In the genomic region with DNA sequence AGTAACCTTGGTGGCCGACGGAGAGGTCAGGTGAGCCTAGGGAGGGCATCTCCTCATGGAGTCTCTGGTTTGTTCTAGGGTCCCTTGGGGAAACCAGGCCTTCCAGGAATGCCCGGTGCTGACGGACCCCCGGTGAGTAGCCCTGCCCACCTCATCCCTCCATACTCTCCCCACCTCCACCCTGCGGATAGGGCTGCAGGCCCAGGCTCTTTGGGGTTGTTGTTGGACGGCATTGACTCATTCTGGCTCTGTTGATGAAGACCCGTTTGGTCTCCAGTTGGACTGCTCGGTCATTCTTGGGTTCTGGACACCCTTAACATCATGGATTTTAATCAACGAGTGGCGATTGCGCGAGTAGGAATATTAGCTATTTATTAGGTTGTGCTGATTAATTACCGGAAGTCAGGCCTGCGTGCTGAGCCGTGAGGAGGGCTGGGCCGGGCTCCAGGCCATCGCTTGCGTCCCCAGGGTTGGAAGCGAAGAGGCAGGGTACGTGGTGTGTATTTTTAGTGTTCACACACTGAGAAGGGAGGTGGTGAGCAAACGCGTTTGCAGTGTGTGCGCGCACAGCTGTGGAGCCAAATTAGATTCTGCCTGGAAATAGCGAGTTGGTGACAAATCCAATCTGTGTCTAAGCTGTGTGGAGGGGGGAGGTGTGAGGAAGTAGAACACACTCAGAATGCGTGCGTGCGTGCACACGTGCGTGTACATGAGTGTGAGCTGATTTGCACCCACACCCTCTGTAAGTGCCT, we compare ENCODE assay signal across 17 cellular contexts.
DNase-seq lines count a peak whose midpoint lies in the region; ATAC-seq and TF ChIP-seq lines count a peak whose summit lies in the region.
"Had no signal": no experiment of that assay in that cellular context is flagged by ENCODE, and none has a peak within 500 bp of the region (broad histone marks: within the 10 kb centered on the region; RNA-seq: fewer than 3 reads in every experiment).

No MANE protein-coding gene starts in this region.

- H3K4me1 ChIP-seq in adipocyte (ENCODE audit: control insufficient read depth, insufficient read depth, low read length), result peaks cover 12% of the 10 kb centered on the region
- peaks cover 0 to 53% (median 8%) of the 10 kb centered on the region in 12 donors for H3K4me1 ChIP-seq in heart left ventricle
- H3K4me1 ChIP-seq: gastrocnemius medialis had no signal

- H3K27ac ChIP-seq in heart left ventricle, result peak overlapping the region in 6 of 12 donors; percentile 14 to 59 (median 20)

- TF ChIP-seq POLR2A in heart left ventricle (IDR thresholded peaks at IDR 0.05), result no peak

- H3K4me1 Mint-ChIP-seq in osteocyte (ENCODE audit: unreplicated experiment), result no peaks in the 10 kb centered on the region

- peaks cover 52% of the 10 kb centered on the region for H3K36me3 Mint-ChIP-seq in osteocyte (ENCODE audit: unreplicated experiment)
- H3K36me3 Mint-ChIP-seq: naive thymus-derived CD8-positive, alpha-beta T cell; T-cell had no signal

- H3K27me3 ChIP-seq in adipocyte (replicated peaks; ENCODE audit: control insufficient read depth, insufficient read depth, low read length) (no peaks in the 10 kb centered on the region), heart left ventricle (peaks cover 0 to 4% (median 0%) of the 10 kb centered on the region in 9 donors)

- H3K36me3 ChIP-seq in adipocyte (ENCODE audit: control insufficient read depth, insufficient read depth, low read length, severe bottlenecking) (peaks cover 93% of the 10 kb centered on the region), heart left ventricle (peaks cover 0 to 44% (median 4%) of the 10 kb centered on the region in 9 donors)
- H3K36me3 ChIP-seq: gastrocnemius medialis had no signal

- TF ChIP-seq CTCF in heart left ventricle (IDR thresholded peaks at IDR 0.05) (no peak), osteocyte (IDR thresholded peaks at IDR 0.05) (no peak)

- H3K27me3 Mint-ChIP-seq in osteocyte (ENCODE audit: unreplicated experiment), result no peaks in the 10 kb centered on the region

- H3K9me3 Mint-ChIP-seq in osteocyte (ENCODE audit: unreplicated experiment), result no peaks in the 10 kb centered on the region
- H3K9me3 Mint-ChIP-seq: naive thymus-derived CD8-positive, alpha-beta T cell; T-cell had no signal

- DNase-seq in AG20443 (ENCODE audit: low spot score), result peak; percentile 84
- DNase-seq in adipocyte (ENCODE audit: low read depth), result no peak
- peak in 3 of 5 donors; percentile 38 to 55 (median 43) for DNase-seq in heart left ventricle
- no peak for DNase-seq in osteocyte (ENCODE audit: extremely low spot score, unreplicated experiment)
- DNase-seq in iPS-NIHi11 (ENCODE audit: low spot score), result no peak
- no peak for DNase-seq in ureter (ENCODE audit: low spot score)
- no peak for DNase-seq in ecto neural progenitor cell (ENCODE audit: low spot score)
- DNase-seq: activated CD4-positive, alpha-beta T cell treated with anti-CD3 and anti-CD28 coated beads for 1 hour; activated T-cell treated with anti-CD3 and anti-CD28 coated beads for 4 hours; DMS153; naive thymus-derived CD8-positive, alpha-beta T cell; NCI-H1105 treated with DMSO at 0.1 percent for 48 hours; NCI-H345; small intestine; T-cell had no signal

- no peak overlapping the region for H3K4me3 Mint-ChIP-seq in osteocyte (ENCODE audit: unreplicated experiment)
- H3K4me3 Mint-ChIP-seq: naive thymus-derived CD8-positive, alpha-beta T cell; T-cell had no signal

- intact Hi-C loops in heart left ventricle (cut with DNase I), result no loop called here

- 77 to 88% (median 83%) methylated on average over 30 to 31 of the region's 31 CpGs for WGBS in heart left ventricle, 4 donors

- H3K4me3 ChIP-seq in adipocyte (ENCODE audit: low read length) (no peak overlapping the region), heart left ventricle (no peak overlapping the region)
- H3K4me3 ChIP-seq: gastrocnemius medialis had no signal

- ATAC-seq in heart left ventricle, result peak; percentile 27 to 65 (median 46)
- ATAC-seq in HG03520 (IDR thresholded peaks at IDR 0.05; ENCODE audit: unreplicated experiment), result no peak
- ATAC-seq: naive thymus-derived CD8-positive, alpha-beta T cell; T-cell had no signal

- peak overlapping the region; percentile 35 for H3K9ac ChIP-seq in adipocyte (ENCODE audit: low read length)

- H3K9me3 ChIP-seq in adipocyte (ENCODE audit: control insufficient read depth, low read length), result no peaks in the 10 kb centered on the region
- H3K9me3 ChIP-seq in heart left ventricle, result no peaks in the 10 kb centered on the region
- H3K9me3 ChIP-seq: gastrocnemius medialis had no signal

- peak overlapping the region; percentile 34 for H3K27ac Mint-ChIP-seq in osteocyte (ENCODE audit: unreplicated experiment)
- H3K27ac Mint-ChIP-seq: naive thymus-derived CD8-positive, alpha-beta T cell; T-cell had no signal

Comparison
In these comparisons a context has a peak if more than half of its experiments do, and no peak if none do; other contexts are left out.
1. DNase-seq: peak in AG20443 (single experiment) and heart left ventricle (3 of 5); none in adipocyte (single experiment), osteocyte (single experiment), iPS-NIHi11 (single experiment), ureter (single experiment) and ecto neural progenitor cell (single experiment).